8 cellular contexts compared by ENCODE assay signal in genomic region chr15:52790941-52791751, GRCh38. TPM values are rescaled to one million over a fixed set of nuclear protein-coding genes. Genes with fewer than 3 reads are reported as not detected.
DNase-seq lines count a peak whose midpoint lies in the region; ATAC-seq lines count a peak whose summit lies in the region.

No MANE protein-coding gene starts in this region.

- H3K27me3 ChIP-seq in CD8-positive, alpha-beta memory T cell (ENCODE audit: insufficient read depth, low read length, poor library complexity, severe bottlenecking): peaks cover 59% of the 10 kb centered on the region
- no peaks in the 10 kb centered on the region for H3K27me3 ChIP-seq in NT2/D1 (ENCODE audit: insufficient read depth, insufficient read length)
- peaks cover 82% of the 10 kb centered on the region for H3K27me3 ChIP-seq in neuron (ENCODE audit: insufficient read depth, low read length)

- ATAC-seq in esophagus mucosa (peak; percentile 30), HG02571 (IDR thresholded peaks at IDR 0.05; ENCODE audit: unreplicated experiment) (no peak), GM21447 (IDR thresholded peaks at IDR 0.05; ENCODE audit: unreplicated experiment) (no peak), GM19023 (IDR thresholded peaks at IDR 0.05; ENCODE audit: unreplicated experiment) (no peak)

- H3K4me3 ChIP-seq in CD8-positive, alpha-beta memory T cell (ENCODE audit: low read length): no peak overlapping the region
- H3K4me3 ChIP-seq in NT2/D1 (ENCODE audit: insufficient read length, low read depth): peak overlapping the region; percentile 61
- H3K4me3 ChIP-seq in neuron (ENCODE audit: low read length): peak overlapping the region; percentile 63

- POLR2A ChIA-PET in CD8-positive, alpha-beta memory T cell (lab: Charles Lee): no interaction called here

- H3K27ac Mint-ChIP-seq in CD8-positive, alpha-beta memory T cell: no peak overlapping the region

- CTCF ChIA-PET in CD8-positive, alpha-beta memory T cell (lab: Charles Lee): no interaction called here

- H3K9me3 Mint-ChIP-seq in CD8-positive, alpha-beta memory T cell: peaks cover 0 to 6% (median 2%) of the 10 kb centered on the region in 5 donors

- peak overlapping the region in 6 of 7 donors; percentile 57 to 91 (median 66) for H3K4me3 Mint-ChIP-seq in CD8-positive, alpha-beta memory T cell

- H3K4me1 Mint-ChIP-seq in CD8-positive, alpha-beta memory T cell: peaks cover 9 to 46% (median 18%) of the 10 kb centered on the region in 3 donors

- peaks cover 8% of the 10 kb centered on the region for H3K4me1 ChIP-seq in CD8-positive, alpha-beta memory T cell (ENCODE audit: insufficient read depth, low read length)
- peaks cover 5% of the 10 kb centered on the region for H3K4me1 ChIP-seq in NT2/D1 (ENCODE audit: insufficient read depth, insufficient read length)
- peaks cover 33% of the 10 kb centered on the region for H3K4me1 ChIP-seq in neuron (ENCODE audit: insufficient read depth, low read length)

- no peak overlapping the region for H3K27ac ChIP-seq in CD8-positive, alpha-beta memory T cell (ENCODE audit: low read depth, low read length)

- no peaks in the 10 kb centered on the region for H3K9me3 ChIP-seq in CD8-positive, alpha-beta memory T cell (ENCODE audit: low read length)
- H3K9me3 ChIP-seq in NT2/D1 (ENCODE audit: insufficient read depth, low read length) (peaks cover 9% of the 10 kb centered on the region; the same call in 1 of the 2 replicates), neuron (ENCODE audit: low read length) (peaks cover 5% of the 10 kb centered on the region)

- peaks cover 76 to 84% of the 10 kb centered on the region in 2 donors for H3K27me3 Mint-ChIP-seq in CD8-positive, alpha-beta memory T cell

- H2AFZ ChIP-seq in neuron (ENCODE audit: low read depth, low read length): peak overlapping the region; percentile 93

- H3K36me3 ChIP-seq in CD8-positive, alpha-beta memory T cell (ENCODE audit: insufficient read depth, low read length): no peaks in the 10 kb centered on the region
- peaks cover 29% of the 10 kb centered on the region for H3K36me3 ChIP-seq in NT2/D1 (ENCODE audit: insufficient read depth, insufficient read length, low read length)
- H3K36me3 ChIP-seq in neuron (ENCODE audit: insufficient read depth, low read length): no peaks in the 10 kb centered on the region

- no peak for DNase-seq in CD8-positive, alpha-beta memory T cell
- DNase-seq in NT2/D1 (ENCODE audit: low read depth, low spot score) (no peak), globus pallidus (ENCODE audit: low spot score) (no peak)

- H3K36me3 Mint-ChIP-seq in CD8-positive, alpha-beta memory T cell: no peaks in the 10 kb centered on the region

- peak overlapping the region; percentile 85 for H3K9ac ChIP-seq in NT2/D1 (ENCODE audit: insufficient read length, low read depth)

RNA-seq across cellular contexts. Expression of gene ONECUT1, which starts 1.0 kb away (rescaled TPM):
- total RNA-seq in CD8-positive, alpha-beta memory T cell: not detected
- polyA plus RNA-seq in CD8-positive, alpha-beta memory T cell: not detected
- total RNA-seq in esophagus mucosa: not detected
